ENCODE assay signal across 9 cellular contexts in genomic region chr6:125346143-125346925, GRCh38. TPM values are rescaled to one million over a fixed set of nuclear protein-coding genes. Genes with fewer than 3 reads are reported as not detected.
A peak's percentile ranks its signal among the peaks of the same experiment; 100 is the strongest.
DNase-seq lines count a peak whose midpoint lies in the region; ATAC-seq and TF ChIP-seq lines count a peak whose summit lies in the region.
"Had no signal": no experiment of that assay in that cellular context is flagged by ENCODE, and none has a peak within 500 bp of the region (broad histone marks: within the 10 kb centered on the region; RNA-seq: fewer than 3 reads in every experiment).

No MANE protein-coding gene starts in this region.

- H3K56ac ChIP-seq in mesendoderm (ENCODE audit: low read length) = no peak overlapping the region

- H2AK5ac ChIP-seq in mesendoderm (ENCODE audit: low read length) = no peak overlapping the region

- no peak for TF ChIP-seq CTCF in OCI-LY7 (conservative IDR thresholded peaks at IDR 0.05; ENCODE audit: low read length)

- H3K23ac ChIP-seq in mesendoderm (ENCODE audit: low read length) = no peak overlapping the region

- H3K9me3 Mint-ChIP-seq in naive B cell = no peaks in the 10 kb centered on the region
- no peaks in the 10 kb centered on the region for H3K9me3 Mint-ChIP-seq in immature natural killer cell

- H3K4me2 ChIP-seq in OCI-LY7 (ENCODE audit: low read length) = peak overlapping the region; percentile 78
- no peak overlapping the region for H3K4me2 ChIP-seq in mesendoderm (ENCODE audit: low read length)

- no peaks in the 10 kb centered on the region for H3K36me3 Mint-ChIP-seq in naive B cell
- no peaks in the 10 kb centered on the region for H3K36me3 Mint-ChIP-seq in immature natural killer cell

- H3K27ac ChIP-seq in OCI-LY7 (ENCODE audit: low read depth, low read length, poor library complexity, severe bottlenecking) (peak overlapping the region; percentile 78), mesendoderm (ENCODE audit: low read depth, low read length) (no peak overlapping the region)

- no CpG with 5 or more reads among the region's 13 CpGs for WGBS in mesendoderm (ENCODE audit: extremely low coverage, insufficient coverage, low lambda C conversion rate)

- no peaks in the 10 kb centered on the region for H3K27me3 Mint-ChIP-seq in naive B cell
- H3K27me3 Mint-ChIP-seq in immature natural killer cell (ENCODE audit: low read depth in 3 of 3) = peaks cover 0 to 2% (median 1%) of the 10 kb centered on the region in 3 donors

- H3K27me3 ChIP-seq in MG63 (no peaks in the 10 kb centered on the region), mesendoderm (ENCODE audit: insufficient read depth, low read length, poor library complexity) (no peaks in the 10 kb centered on the region)

- BruUV-seq in OCI-LY7 (replicated peaks; lab: Mats Ljungman, UMichigan) = TSS peak; percentile 76

- intact Hi-C loops in OCI-LY7 (cut with micrococcal nuclease; ENCODE audit: unreplicated experiment) = loop anchor here (2.0 kb wide), 1 partner anchor 46 kb away; the partner anchor contains the start of gene HDDC2

- no peak overlapping the region for H3K9ac ChIP-seq in mesendoderm (ENCODE audit: low read length)

- DNase-seq in OCI-LY7 (ENCODE audit: low spot score) (peak; percentile 74), naive B cell (no peak), MG63 (no peak), mesendoderm (no peak), H4 (ENCODE audit: low spot score) (no peak), immature natural killer cell (no peak)

- no peak overlapping the region for H3K4ac ChIP-seq in mesendoderm (ENCODE audit: low read depth, low read length)

- no peak overlapping the region for H3K4me3 Mint-ChIP-seq in naive B cell
- peak overlapping the region in 1 of 5 donors; percentile 18 for H3K4me3 Mint-ChIP-seq in immature natural killer cell

- peaks cover 26% of the 10 kb centered on the region for H3K4me1 ChIP-seq in OCI-LY7 (ENCODE audit: insufficient read depth, low read length, poor library complexity, severe bottlenecking)
- peaks cover 4% of the 10 kb centered on the region for H3K4me1 ChIP-seq in mesendoderm (ENCODE audit: control insufficient read depth, low read depth, low read length)

- H4K5ac ChIP-seq in mesendoderm (ENCODE audit: low read length) = no peak overlapping the region

- H3K79me2 ChIP-seq in OCI-LY7 (ENCODE audit: insufficient read depth, low read depth, low read length) (no peaks in the 10 kb centered on the region), mesendoderm (ENCODE audit: control insufficient read depth, insufficient read depth, low read length) (no peaks in the 10 kb centered on the region)

- no peak overlapping the region for H3K18ac ChIP-seq in mesendoderm (ENCODE audit: low read length)

- POLR2A ChIA-PET in OCI-LY7 (lab: Charles Lee) = interaction anchor here (0.6 to 4.1 kb wide), 25 partner anchors 8 to 444 kb away, joined by 3 to 23 read pairs (median 4); partner anchors contain the start of genes HDDC2 and NCOA7

- H3K9me3 ChIP-seq in OCI-LY7 (ENCODE audit: low read length) (no peaks in the 10 kb centered on the region), MG63 (no peaks in the 10 kb centered on the region)

- H3K9me2 ChIP-seq in OCI-LY7 (ENCODE audit: insufficient read depth, low read length) = no peaks in the 10 kb centered on the region

- H3K79me1 ChIP-seq in mesendoderm (ENCODE audit: low read length) = no peaks in the 10 kb centered on the region

- H3K4me1 Mint-ChIP-seq in naive B cell (peaks cover 0 to 4% (median 0%) of the 10 kb centered on the region in 3 donors), immature natural killer cell (no peaks in the 10 kb centered on the region)

- ATAC-seq in GM18907 (IDR thresholded peaks at IDR 0.05; ENCODE audit: unreplicated experiment) (peak; percentile 68), HG02763 (IDR thresholded peaks at IDR 0.05; ENCODE audit: unreplicated experiment) (peak; percentile 51), naive B cell (ENCODE audit: low read depth in 2 of 2) (peak; percentile 65 to 67)

- H3K27ac Mint-ChIP-seq in naive B cell = peak overlapping the region in 2 of 6 donors; percentile 86 to 96
- peak overlapping the region in 1 of 6 donors; percentile 25 for H3K27ac Mint-ChIP-seq in immature natural killer cell

- H4K20me1 ChIP-seq in OCI-LY7 (ENCODE audit: insufficient read depth, low read length) = no peaks in the 10 kb centered on the region

- no peak overlapping the region for H2BK120ac ChIP-seq in mesendoderm (ENCODE audit: low read depth, low read length)

- peak overlapping the region; percentile 60 for H3K4me3 ChIP-seq in OCI-LY7 (ENCODE audit: low read depth, low read length, poor library complexity, severe bottlenecking)
- H3K4me3 ChIP-seq in MG63 = no peak overlapping the region
- no peak overlapping the region for H3K4me3 ChIP-seq in mesendoderm (ENCODE audit: low read length)
- H3K4me3 ChIP-seq: skin epidermis had no signal

- no peaks in the 10 kb centered on the region for H3K36me3 ChIP-seq in OCI-LY7 (ENCODE audit: insufficient read depth, low read length)
- no peaks in the 10 kb centered on the region for H3K36me3 ChIP-seq in MG63
- no peaks in the 10 kb centered on the region for H3K36me3 ChIP-seq in mesendoderm (ENCODE audit: control insufficient read depth, insufficient read depth, low read length)

- H2BK5ac ChIP-seq in mesendoderm (ENCODE audit: low read length) = no peak overlapping the region

- CTCF ChIA-PET in OCI-LY7 (lab: Charles Lee; ENCODE audit: unreplicated experiment) = interaction anchor here (1.3 kb wide), 1 partner anchor 449 kb away, joined by 3 read pairs; no protein-coding TSS in a partner anchor

- peak overlapping the region; percentile 96 for H2AFZ ChIP-seq in OCI-LY7 (ENCODE audit: low read length)

- H4K8ac ChIP-seq in mesendoderm (ENCODE audit: low read depth, low read length) = no peak overlapping the region

- H2BK15ac ChIP-seq in mesendoderm (replicated peaks; ENCODE audit: low read depth) = no peak overlapping the region

RNA-seq across cellular contexts. Expression of gene HDDC2, which starts 44.6 kb away (rescaled TPM):
- 75.1 and 88.6 TPM in 2 replicates for total RNA-seq in OCI-LY7 (2014; rRNA removed; shearing (Covaris generic))
- total RNA-seq in OCI-LY7 (2022) = 119 and 121 TPM in 2 replicates
- polyA plus RNA-seq in naive B cell (ENCODE audit: low read depth in 6 of 6) (100 to 1,000 TPM in 3 of 6 donors, 10 to 100 TPM in 3; 79.1 to 137 (median 102) TPM), immature natural killer cell (100 to 1,000 TPM; 175 to 238 (median 228) TPM)
- total RNA-seq in MG63 (2014; rRNA removed; shearing (Covaris generic); ENCODE audit: low replicate concordance) = 125 and 151 TPM in 2 replicates
- polyA plus RNA-seq in mesendoderm (2013, experiment 1 of 2) = 86.9 TPM
- 88.9 TPM for polyA plus RNA-seq in mesendoderm (2013, experiment 2 of 2)
- total RNA-seq in H4 (2014; rRNA removed; shearing (Covaris generic)) = 80.3 and 86.1 TPM in 2 replicates
